In the genomic region with DNA sequence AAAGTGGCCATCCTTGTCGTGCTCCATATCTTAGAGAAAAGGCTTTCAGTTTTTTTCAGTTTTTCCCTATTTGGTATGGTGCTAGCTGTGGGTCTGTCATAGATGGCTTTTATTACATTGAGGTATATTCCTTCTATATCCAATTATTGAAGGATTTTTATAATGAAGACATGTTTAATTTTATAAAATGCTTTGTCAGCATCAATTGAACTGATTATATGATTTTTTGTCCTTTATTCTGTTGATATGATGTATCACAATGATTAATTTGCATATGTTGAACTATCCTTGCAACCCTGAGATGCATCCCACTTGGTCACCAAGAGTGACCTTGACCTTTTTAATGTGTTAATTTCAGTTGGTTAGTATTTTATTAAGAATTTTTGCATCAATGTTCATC, we compare ENCODE assay signal across 39 cellular contexts. TPM values are rescaled to one million over a fixed set of nuclear protein-coding genes. Genes with fewer than 3 reads are reported as not detected.
"Had no signal": no experiment of that assay in that cellular context is flagged by ENCODE, and none has a peak within 500 bp of the region (broad histone marks: within the 10 kb centered on the region; RNA-seq: fewer than 3 reads in every experiment).

No MANE protein-coding gene starts in this region.

- DNase-seq: Karpas-422, Kasumi-1, MG63, MM.1S, MV-4-11, NCI-H1048, NCI-H1092, NCI-H1092 treated with DMSO at 0.1 percent for 48 hours, NCI-H1105, NCI-H1105 treated with DMSO at 0.1 percent for 48 hours, NCI-H1417, NCI-H1417 treated with DMSO at 0.1 percent for 48 hours, NCI-H1436, NCI-H1436 treated with DMSO at 0.1 percent for 48 hours, NCI-H146, NCI-H1694, NCI-H1694 treated with DMSO at 0.1 percent for 48 hours, NCI-H187, NCI-H187 treated with DMSO at 0.1 percent for 48 hours, NCI-H1930, NCI-H2029, NCI-H2029 treated with DMSO at 0.1 percent for 48 hours, NCI-H2081, NCI-H2081 treated with DMSO at 0.1 percent for 48 hours, NCI-H2107, NCI-H2171, NCI-H2171 treated with DMSO at 0.1 percent for 48 hours, NCI-H2227 treated with DMSO at 0.1 percent for 48 hours, NCI-H226, NCI-H345, NCI-H446, NCI-H446 treated with DMSO at 0.1 percent for 48 hours, NCI-H510A, NCI-H510A treated with DMSO at 0.1 percent for 48 hours, NCI-H524, NCI-H524 treated with DMSO at 0.1 percent for 48 hours had no signal

- H3K4me3 ChIP-seq: MG63 had no signal

- H3K9me3 ChIP-seq: MG63 had no signal

- H3K36me3 ChIP-seq: MG63 had no signal

- H3K27me3 ChIP-seq: MG63 had no signal

RNA-seq across cellular contexts. Expression of a gene that starts 55.1 kb away (rescaled TPM):
- total RNA-seq: M059J, MCF 10A, NCI-H460 had no signal
